ENCODE assay signal across 12 cellular contexts in the genomic region with DNA sequence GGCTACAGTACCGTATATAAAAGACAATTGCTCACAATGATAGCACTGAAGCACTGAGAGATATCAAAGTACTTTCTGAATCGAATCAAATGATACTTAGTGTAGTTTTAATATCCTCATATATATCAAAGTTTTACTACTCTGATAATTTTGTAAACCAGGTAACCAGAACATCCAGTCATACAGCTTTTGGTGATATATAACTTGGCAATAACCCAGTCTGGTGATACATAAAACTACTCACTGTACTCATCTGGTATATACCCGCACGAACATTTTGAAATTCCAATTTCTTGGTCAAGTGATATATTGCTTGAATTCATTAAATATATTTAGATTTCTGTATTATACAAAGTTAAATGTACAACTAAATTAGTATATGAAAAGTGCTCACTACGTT. TPM values are rescaled to one million over a fixed set of nuclear protein-coding genes. Genes with fewer than 3 reads are reported as not detected.
DNase-seq lines count a peak whose midpoint lies in the region; ATAC-seq and TF ChIP-seq lines count a peak whose summit lies in the region.
"Had no signal": no experiment of that assay in that cellular context is flagged by ENCODE, and none has a peak within 500 bp of the region (broad histone marks: within the 10 kb centered on the region; RNA-seq: fewer than 3 reads in every experiment).

No MANE protein-coding gene starts in this region.

- H3K27me3 Mint-ChIP-seq in Caco-2 (ENCODE audit: insufficient read depth, unreplicated experiment), result no peaks in the 10 kb centered on the region
- H3K27me3 Mint-ChIP-seq: CD8-positive, alpha-beta memory T cell had no signal

- H3K9me3 ChIP-seq in Caco-2 (no peaks in the 10 kb centered on the region), PC-3 (ENCODE audit: low read length) (no peaks in the 10 kb centered on the region)
- H3K9me3 ChIP-seq: A549 had no signal

- POLR2A ChIA-PET in Caco-2 (lab: Charles Lee) (no interaction called here), PC-3 (lab: Charles Lee; ENCODE audit: unreplicated experiment) (no interaction called here)

- no peak overlapping the region for H3K27ac ChIP-seq in PC-3 (ENCODE audit: low read length)
- H3K27ac ChIP-seq: A549, GM23248 had no signal

- intact Hi-C loops in Caco-2 (cut with micrococcal nuclease; ENCODE audit: unreplicated experiment) (no loop called here), PC-3 (cut with micrococcal nuclease) (no loop called here)

- H3F3A ChIP-seq in PC-3 (ENCODE audit: low read length, unreplicated experiment), result no peaks in the 10 kb centered on the region

- H3K79me2 ChIP-seq in PC-3 (ENCODE audit: low read length), result no peaks in the 10 kb centered on the region

- no peaks in the 10 kb centered on the region for H3K36me3 ChIP-seq in Caco-2 (ENCODE audit: control insufficient read depth, insufficient read depth, low read length)
- H3K36me3 ChIP-seq in PC-3 (ENCODE audit: low read depth, low read length), result no peaks in the 10 kb centered on the region

- no peak overlapping the region for H3K9ac ChIP-seq in PC-3 (ENCODE audit: low read length)
- H3K9ac ChIP-seq: GM23248 had no signal

- no peaks in the 10 kb centered on the region for H3K9me3 Mint-ChIP-seq in Caco-2 (ENCODE audit: unreplicated experiment)
- H3K9me3 Mint-ChIP-seq: CD8-positive, alpha-beta memory T cell had no signal

- H3K27me3 ChIP-seq in Caco-2 (replicated peaks; ENCODE audit: control insufficient read depth, insufficient read depth, low read length) (no peaks in the 10 kb centered on the region), PC-3 (ENCODE audit: low read length) (no peaks in the 10 kb centered on the region)

- H3K4me1 ChIP-seq in Caco-2 (no peaks in the 10 kb centered on the region), PC-3 (ENCODE audit: insufficient read depth, low read length) (peaks cover 14% of the 10 kb centered on the region)
- H3K4me1 ChIP-seq: A549 had no signal

- H4K20me1 ChIP-seq in PC-3 (ENCODE audit: low read length), result no peaks in the 10 kb centered on the region

- CTCF ChIA-PET in Caco-2 (lab: Charles Lee), result no interaction called here
- CTCF ChIA-PET in PC-3 (lab: Charles Lee), result no interaction called here

- H3K36me3 Mint-ChIP-seq in Caco-2 (ENCODE audit: insufficient read depth, unreplicated experiment), result peaks cover 5% of the 10 kb centered on the region

- no peaks in the 10 kb centered on the region for H3K9me2 ChIP-seq in PC-3 (replicated peaks; ENCODE audit: low read length)

- ATAC-seq in PC-3, result no peak
- ATAC-seq: A549, HCT116 had no signal

- no peak overlapping the region for H2AFZ ChIP-seq in PC-3 (ENCODE audit: low read length)
- H2AFZ ChIP-seq: GM23248 had no signal

- no peaks in the 10 kb centered on the region for H3K4me1 Mint-ChIP-seq in Caco-2 (ENCODE audit: low read depth, unreplicated experiment)

- DNase-seq in Caco-2, result no peak
- DNase-seq in PC-3, result peak; percentile 57
- DNase-seq in epithelial cell of esophagus (ENCODE audit: low read depth), result peak; percentile 59
- no peak for DNase-seq in stimulated activated CD4-positive, alpha-beta T cell treated with anti-CD3 and anti-CD28 coated beads, Interleukin-2, amount 100 ng/mL, for 24 hours
- no peak for DNase-seq in activated gamma-delta T cell treated with Interleukin-2 at 50 U/mL for 16 hours
- DNase-seq in SK-N-DZ (ENCODE audit: low spot score), result no peak
- no peak for DNase-seq in C1 segment of cervical spinal cord (lab: John Stamatoyannopoulos, UW)
- DNase-seq: CD8-positive, alpha-beta memory T cell; DMS53; GM23248 had no signal

- TSS peak; percentile 83 for BruUV-seq in Caco-2 (replicated peaks; lab: Mats Ljungman, UMichigan)
- BruUV-seq in PC-3 (replicated peaks; lab: Mats Ljungman, UMichigan), result no TSS peak

- H3K27ac Mint-ChIP-seq in Caco-2 (ENCODE audit: unreplicated experiment), result no peak overlapping the region

- H3K4me3 ChIP-seq in Caco-2 (ENCODE audit: low read depth, low read length) (no peak overlapping the region), PC-3 (ENCODE audit: low read length) (no peak overlapping the region), epithelial cell of esophagus (ENCODE audit: low read length) (no peak overlapping the region)
- H3K4me3 ChIP-seq: A549, GM23248 had no signal

- no peak for TF ChIP-seq CTCF in Caco-2 (IDR thresholded peaks at IDR 0.05; ENCODE audit: insufficient read depth in 1 of 2, low read depth in 1 of 2, low read length in 1 of 2, severe bottlenecking in 1 of 2, unreplicated experiment in 1 of 2)
- TF ChIP-seq CTCF in PC-3 (conservative IDR thresholded peaks at IDR 0.05; ENCODE audit: low read depth, low read length), result no peak
- no peak for TF ChIP-seq CTCF in epithelial cell of esophagus (IDR thresholded peaks at IDR 0.05; ENCODE audit: insufficient read depth, low read depth, low read length, missing control alignments)

- no peak overlapping the region for H3K4me3 Mint-ChIP-seq in Caco-2 (ENCODE audit: unreplicated experiment)
- H3K4me3 Mint-ChIP-seq: CD8-positive, alpha-beta memory T cell had no signal

- H3K4me2 ChIP-seq in PC-3 (ENCODE audit: low read length), result peak overlapping the region; percentile 57
- H3K4me2 ChIP-seq: A549 had no signal

RNA-seq across cellular contexts. Expression of gene SLC39A6, which starts 20.5 kb away (rescaled TPM):
- total RNA-seq in Caco-2 (2022), result 19.5 and 20.1 TPM in 2 replicates
- 18.3 and 25.5 TPM in 2 replicates for total RNA-seq in PC-3 (2014; rRNA removed)
- polyA plus RNA-seq in SK-N-DZ (2014; cell fraction: cytosol; rRNA removed), result 141 and 161 TPM in 2 replicates
- 63.8 and 68.6 TPM in 2 replicates for polyA plus RNA-seq in SK-N-DZ (2014; cell fraction: nucleus; rRNA removed)

RNA-seq across cellular contexts. Expression of gene ELP2, which starts 21.1 kb away (rescaled TPM):
- total RNA-seq in Caco-2 (2022) (43.2 and 45.9 TPM in 2 replicates), PC-3 (2014; rRNA removed) (24.6 and 47.3 TPM in 2 replicates)
- 87.2 and 95.2 TPM in 2 replicates for polyA plus RNA-seq in SK-N-DZ (2014; cell fraction: cytosol; rRNA removed)
- polyA plus RNA-seq in SK-N-DZ (2014; cell fraction: nucleus; rRNA removed), result 113 and 126 TPM in 2 replicates

RNA-seq across cellular contexts. Expression of gene RPRD1A, which starts 41.2 kb away (rescaled TPM):
- total RNA-seq in Caco-2 (2022) (18.9 and 21.1 TPM in 2 replicates), PC-3 (2014; rRNA removed) (42.2 and 46.0 TPM in 2 replicates)
- polyA plus RNA-seq in SK-N-DZ (2014; cell fraction: cytosol; rRNA removed), result 101 and 103 TPM in 2 replicates
- polyA plus RNA-seq in SK-N-DZ (2014; cell fraction: nucleus; rRNA removed), result 439 and 455 TPM in 2 replicates

Comparison
In these comparisons a context has a peak if more than half of its experiments do, and no peak if none do; other contexts are left out.
1. DNase-seq: peak in PC-3 (single experiment) and epithelial cell of esophagus (single experiment); none in Caco-2 (0 of 2), stimulated activated CD4-positive, alpha-beta T cell treated with anti-CD3 and anti-CD28 coated beads, Interleukin-2, amount 100 ng/mL, for 24 hours (0 of 2), activated gamma-delta T cell treated with Interleukin-2 at 50 U/mL for 16 hours (single experiment), SK-N-DZ (single experiment) and C1 segment of cervical spinal cord (0 of 14).